21 cellular contexts compared by ENCODE assay signal in the genomic region with DNA sequence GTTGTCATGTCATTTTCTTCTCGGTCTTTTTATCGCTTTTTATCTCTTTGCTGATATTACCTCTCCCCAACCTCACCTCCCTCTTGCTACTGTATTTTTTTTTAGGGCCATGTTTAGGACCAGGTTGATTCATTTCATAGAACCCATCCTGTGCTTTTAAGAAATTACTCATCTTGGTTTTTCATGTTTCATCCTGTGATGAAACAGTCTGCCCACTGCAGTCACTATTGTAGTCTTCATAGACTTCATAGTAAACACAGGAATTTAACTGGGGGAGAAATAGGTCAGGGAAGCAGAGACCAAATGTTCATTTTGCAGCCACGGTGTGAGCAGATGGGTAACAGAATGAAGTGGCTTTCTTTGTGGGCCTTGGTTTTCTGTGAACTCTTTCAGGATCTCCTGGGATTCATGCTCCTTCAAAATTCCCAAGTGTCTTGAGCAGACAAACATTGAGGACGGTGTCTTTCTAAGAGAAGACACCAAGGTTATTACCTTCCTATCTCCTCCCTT.
DNase-seq lines count a peak whose midpoint lies in the region; ATAC-seq and TF ChIP-seq lines count a peak whose summit lies in the region.
"Had no signal": no experiment of that assay in that cellular context is flagged by ENCODE, and none has a peak within 500 bp of the region (broad histone marks: within the 10 kb centered on the region; RNA-seq: fewer than 3 reads in every experiment).

No MANE protein-coding gene starts in this region.

- ATAC-seq in GM18868 (IDR thresholded peaks at IDR 0.05; ENCODE audit: unreplicated experiment) (peak; percentile 86), HG02798 (IDR thresholded peaks at IDR 0.05; ENCODE audit: poor library complexity, unreplicated experiment) (peak; percentile 65)
- ATAC-seq: CD8-positive, alpha-beta T cell; heart right ventricle; left lung had no signal

- H3K23ac ChIP-seq in mesendoderm (ENCODE audit: low read length), result no peak overlapping the region

- TF ChIP-seq CTCF in nephron progenitor cell (IDR thresholded peaks at IDR 0.05), result no peak

- peaks cover 0 to 12% (median 8%) of the 10 kb centered on the region in 5 donors for H3K9me3 Mint-ChIP-seq in CD8-positive, alpha-beta memory T cell
- H3K9me3 Mint-ChIP-seq in nephron progenitor cell, result peaks cover 10% of the 10 kb centered on the region
- H3K9me3 Mint-ChIP-seq: dendritic cell treated with granulocyte-macrophage colony-stimulating factor and Interleukin-4, amounts not matched to agents 40 ng/mL and 50 ng/mL, for 4 days had no signal

- H3K4me2 ChIP-seq in mesendoderm (ENCODE audit: low read length), result no peak overlapping the region

- no CpG with 5 or more reads among the region's 4 CpGs for WGBS in mesendoderm (ENCODE audit: extremely low coverage, insufficient coverage, low lambda C conversion rate)

- H3K27ac ChIP-seq in mesendoderm (ENCODE audit: low read depth, low read length), result no peak overlapping the region
- H3K27ac ChIP-seq in CD8-positive, alpha-beta memory T cell (ENCODE audit: low read depth, low read length), result no peak overlapping the region
- H3K27ac ChIP-seq: heart right ventricle, left lung, prostate gland, stomach had no signal

- no peak overlapping the region for H3K4me3 ChIP-seq in mesendoderm (ENCODE audit: low read length)
- no peak overlapping the region for H3K4me3 ChIP-seq in CD8-positive, alpha-beta memory T cell (ENCODE audit: low read length)
- H3K4me3 ChIP-seq: heart right ventricle, left lung, prostate gland, stomach had no signal

- no peak overlapping the region for H2BK120ac ChIP-seq in mesendoderm (ENCODE audit: low read depth, low read length)

- H3K18ac ChIP-seq in mesendoderm (ENCODE audit: low read length), result peak overlapping the region; percentile 39

- no peaks in the 10 kb centered on the region for H3K9me3 ChIP-seq in CD8-positive, alpha-beta memory T cell (ENCODE audit: low read length)
- H3K9me3 ChIP-seq: prostate gland had no signal

- no peaks in the 10 kb centered on the region for H3K36me3 ChIP-seq in mesendoderm (ENCODE audit: control insufficient read depth, insufficient read depth, low read length)
- no peaks in the 10 kb centered on the region for H3K36me3 ChIP-seq in CD8-positive, alpha-beta memory T cell (ENCODE audit: insufficient read depth, low read length)
- H3K36me3 ChIP-seq: heart right ventricle, left lung, prostate gland, stomach had no signal

- H3K4me3 Mint-ChIP-seq in CD8-positive, alpha-beta memory T cell, result no peak overlapping the region
- H3K4me3 Mint-ChIP-seq in nephron progenitor cell, result no peak overlapping the region
- H3K4me3 Mint-ChIP-seq: CD8-positive, alpha-beta T cell; dendritic cell treated with granulocyte-macrophage colony-stimulating factor and Interleukin-4, amounts not matched to agents 40 ng/mL and 50 ng/mL, for 4 days; nephron had no signal

- no peak overlapping the region for H2BK5ac ChIP-seq in mesendoderm (ENCODE audit: low read length)

- peaks cover 6% of the 10 kb centered on the region for H3K4me1 ChIP-seq in mesendoderm (ENCODE audit: control insufficient read depth, low read depth, low read length)
- no peaks in the 10 kb centered on the region for H3K4me1 ChIP-seq in CD8-positive, alpha-beta memory T cell (ENCODE audit: insufficient read depth, low read length)
- H3K4me1 ChIP-seq: heart right ventricle, left lung, prostate gland, stomach had no signal

- H2AK5ac ChIP-seq in mesendoderm (ENCODE audit: low read length), result no peak overlapping the region

- no peak overlapping the region for H2BK15ac ChIP-seq in mesendoderm (replicated peaks; ENCODE audit: low read depth)

- no peak overlapping the region for H3K4ac ChIP-seq in mesendoderm (ENCODE audit: low read depth, low read length)

- no peaks in the 10 kb centered on the region for H3K79me2 ChIP-seq in mesendoderm (ENCODE audit: control insufficient read depth, insufficient read depth, low read length)

- H3K4me1 Mint-ChIP-seq in CD8-positive, alpha-beta memory T cell, result no peaks in the 10 kb centered on the region
- H3K4me1 Mint-ChIP-seq in nephron progenitor cell, result no peaks in the 10 kb centered on the region
- H3K4me1 Mint-ChIP-seq: nephron had no signal

- POLR2A ChIA-PET in CD8-positive, alpha-beta memory T cell (lab: Charles Lee), result no interaction called here

- CTCF ChIA-PET in CD8-positive, alpha-beta memory T cell (lab: Charles Lee), result no interaction called here

- H3K9ac ChIP-seq in mesendoderm (ENCODE audit: low read length), result no peak overlapping the region

- no peaks in the 10 kb centered on the region for H3K27me3 Mint-ChIP-seq in CD8-positive, alpha-beta memory T cell
- H3K27me3 Mint-ChIP-seq in nephron progenitor cell (ENCODE audit: low read depth, poor library complexity), result no peaks in the 10 kb centered on the region
- H3K27me3 Mint-ChIP-seq: dendritic cell treated with granulocyte-macrophage colony-stimulating factor and Interleukin-4, amounts not matched to agents 40 ng/mL and 50 ng/mL, for 4 days had no signal

- no peak overlapping the region for H4K8ac ChIP-seq in mesendoderm (ENCODE audit: low read depth, low read length)

- H3K56ac ChIP-seq in mesendoderm (ENCODE audit: low read length), result no peak overlapping the region

- H3K27ac Mint-ChIP-seq in CD8-positive, alpha-beta memory T cell, result no peak overlapping the region
- H3K27ac Mint-ChIP-seq in nephron progenitor cell, result no peak overlapping the region
- H3K27ac Mint-ChIP-seq: CD8-positive, alpha-beta T cell; dendritic cell treated with granulocyte-macrophage colony-stimulating factor and Interleukin-4, amounts not matched to agents 40 ng/mL and 50 ng/mL, for 4 days; nephron had no signal

- H4K5ac ChIP-seq in mesendoderm (ENCODE audit: low read length), result no peak overlapping the region

- DNase-seq in NCI-H1694 treated with DMSO at 0.1 percent for 48 hours (lab: John Stamatoyannopoulos, UW) (peak; percentile 56), mesendoderm (peak; percentile 23), nephron progenitor cell (no peak)
- DNase-seq in stimulated activated naive CD4-positive, alpha-beta T cell treated with Interleukin-2 at 50 U/mL for 16 hours (lab: John Stamatoyannopoulos, UW), result no peak
- no peak for DNase-seq in CD8-positive, alpha-beta memory T cell
- DNase-seq: activated CD4-positive, CD25-positive, alpha-beta regulatory T cell treated with anti-CD3 and anti-CD28 coated beads, Interleukin-2, amount 50 U/mL, for 72 hours; activated gamma-delta T cell; CD8-positive, alpha-beta T cell; DMS79; heart right ventricle; left lung; midbrain; NCI-H526 treated with DMSO at 0.1 percent for 48 hours; stomach; T-helper 9 cell; trophoblast cell had no signal

- H3K27me3 ChIP-seq in mesendoderm (ENCODE audit: insufficient read depth, low read length, poor library complexity), result no peaks in the 10 kb centered on the region
- H3K27me3 ChIP-seq in CD8-positive, alpha-beta memory T cell (ENCODE audit: insufficient read depth, low read length, poor library complexity, severe bottlenecking), result no peaks in the 10 kb centered on the region
- H3K27me3 ChIP-seq: heart right ventricle, left lung, stomach had no signal

- no peaks in the 10 kb centered on the region for H3K36me3 Mint-ChIP-seq in CD8-positive, alpha-beta memory T cell
- H3K36me3 Mint-ChIP-seq in nephron progenitor cell (ENCODE audit: low read depth), result no peaks in the 10 kb centered on the region
- H3K36me3 Mint-ChIP-seq: CD8-positive, alpha-beta T cell had no signal

- no peaks in the 10 kb centered on the region for H3K79me1 ChIP-seq in mesendoderm (ENCODE audit: low read length)

Comparison
In these comparisons a context has a peak if more than half of its experiments do, and no peak if none do; other contexts are left out.
1. DNase-seq: peak in NCI-H1694 treated with DMSO at 0.1 percent for 48 hours (single experiment) and mesendoderm (single experiment); none in stimulated activated naive CD4-positive, alpha-beta T cell treated with Interleukin-2 at 50 U/mL for 16 hours (single experiment), CD8-positive, alpha-beta memory T cell (0 of 5) and nephron progenitor cell (single experiment).